Comparison of ENCODE assay signal across 8 cellular contexts in genomic region chr3:177603137-177603603, GRCh38.
DNase-seq lines count a peak whose midpoint lies in the region; ATAC-seq and TF ChIP-seq lines count a peak whose summit lies in the region.

No MANE protein-coding gene starts in this region.

- H3K4me2 ChIP-seq in MM.1S (ENCODE audit: low read depth, low read length): peak overlapping the region; percentile 10
- peak overlapping the region; percentile 21 for H3K4me2 ChIP-seq in hepatocyte

- H3K36me3 ChIP-seq in MM.1S (replicated peaks; ENCODE audit: insufficient read depth, low read length) (no peaks in the 10 kb centered on the region), hepatocyte (replicated peaks; ENCODE audit: insufficient read depth, low read depth) (no peaks in the 10 kb centered on the region)

- H3K4me1 Mint-ChIP-seq in CD14-positive monocyte (peaks cover 56% of the 10 kb centered on the region), nephron progenitor cell (peaks cover 47% of the 10 kb centered on the region)

- peaks cover 16% of the 10 kb centered on the region for H3F3A ChIP-seq in MM.1S (ENCODE audit: insufficient read depth, low read length)

- H3K36me3 Mint-ChIP-seq in CD14-positive monocyte: no peaks in the 10 kb centered on the region
- H3K36me3 Mint-ChIP-seq in nephron progenitor cell (ENCODE audit: low read depth): peaks cover 10% of the 10 kb centered on the region

- H3K79me2 ChIP-seq in MM.1S (ENCODE audit: low read length): no peaks in the 10 kb centered on the region
- no peaks in the 10 kb centered on the region for H3K79me2 ChIP-seq in hepatocyte

- no peak overlapping the region for H3K9ac ChIP-seq in MM.1S (ENCODE audit: low read length)

- H3K27me3 ChIP-seq in MM.1S (replicated peaks; ENCODE audit: insufficient read depth, low read length): no peaks in the 10 kb centered on the region
- H3K27me3 ChIP-seq in hepatocyte: no peaks in the 10 kb centered on the region

- WGBS in hepatocyte (ENCODE audit: low lambda C conversion rate, missing lambda C conversion rate): 39% methylated on average over 2 of the region's 2 CpGs

- H2AFZ ChIP-seq in MM.1S (ENCODE audit: low read length) (no peak overlapping the region), hepatocyte (no peak overlapping the region)

- peak; percentile 82 for ATAC-seq in GM19463 (IDR thresholded peaks at IDR 0.05; ENCODE audit: unreplicated experiment)

- H3K9me3 Mint-ChIP-seq in CD14-positive monocyte (peaks cover 0 to 5% (median 0%) of the 10 kb centered on the region in 7 donors), nephron progenitor cell (peaks cover 19% of the 10 kb centered on the region)

- H3K9me3 ChIP-seq in MM.1S (replicated peaks; ENCODE audit: insufficient read depth, low read length): no peaks in the 10 kb centered on the region
- H3K9me3 ChIP-seq in hepatocyte (ENCODE audit: low read depth): no peaks in the 10 kb centered on the region

- H3K4me1 ChIP-seq in MM.1S (ENCODE audit: low read length) (peaks cover 27% of the 10 kb centered on the region), hepatocyte (ENCODE audit: insufficient read depth) (peaks cover 35% of the 10 kb centered on the region)

- no peak for DNase-seq in CD14-positive monocyte (ENCODE audit: low spot score)
- DNase-seq in MM.1S: peak; percentile 90
- no peak for DNase-seq in hepatocyte (ENCODE audit: low spot score)
- DNase-seq in T-helper 2 cell: no peak
- DNase-seq in mesenteric fat pad (ENCODE audit: low spot score): no peak
- no peak for DNase-seq in nephron progenitor cell
- no peak for DNase-seq in NCI-H2029 (lab: John Stamatoyannopoulos, UW)

- H3K27me3 Mint-ChIP-seq in CD14-positive monocyte (ENCODE audit: low read depth in 3 of 3) (peaks cover 0 to 8% (median 2%) of the 10 kb centered on the region in 3 donors), nephron progenitor cell (ENCODE audit: low read depth, poor library complexity) (peaks cover 3% of the 10 kb centered on the region)

- peak overlapping the region in 6 of 7 donors; percentile 61 to 93 (median 75) for H3K27ac Mint-ChIP-seq in CD14-positive monocyte
- H3K27ac Mint-ChIP-seq in nephron progenitor cell: no peak overlapping the region

- intact Hi-C loops in CD14-positive monocyte (cut with micrococcal nuclease): loop anchor here in 1 of 2 donors (10.0 kb wide), 3 partner anchors 158 to 408 kb away; partner anchors contain the start of gene TBL1XR1

- H3K4me3 ChIP-seq in MM.1S (ENCODE audit: low read length) (no peak overlapping the region), hepatocyte (no peak overlapping the region)

- H4K20me1 ChIP-seq in MM.1S (ENCODE audit: insufficient read depth, low read length) (no peaks in the 10 kb centered on the region), hepatocyte (ENCODE audit: insufficient read depth, poor library complexity, severe bottlenecking) (no peaks in the 10 kb centered on the region)

- peak overlapping the region in 1 of 2 donors; percentile 58 for H3K4me3 Mint-ChIP-seq in CD14-positive monocyte
- no peak overlapping the region for H3K4me3 Mint-ChIP-seq in nephron progenitor cell

- TF ChIP-seq CTCF in CD14-positive monocyte (IDR thresholded peaks at IDR 0.05): no peak
- TF ChIP-seq CTCF in MM.1S (IDR thresholded peaks at IDR 0.05; ENCODE audit: low read length): no peak
- TF ChIP-seq CTCF in hepatocyte (IDR thresholded peaks at IDR 0.05; ENCODE audit: poor library complexity): no peak
- TF ChIP-seq CTCF in nephron progenitor cell (IDR thresholded peaks at IDR 0.05): no peak

- H3K9me2 ChIP-seq in MM.1S (replicated peaks; ENCODE audit: insufficient read depth, low read length): no peaks in the 10 kb centered on the region
- H3K9me2 ChIP-seq in hepatocyte (replicated peaks; ENCODE audit: insufficient read depth): no peaks in the 10 kb centered on the region

- H3K27ac ChIP-seq in MM.1S (ENCODE audit: low read length) (no peak overlapping the region; the same call in 1 of the 2 replicates), hepatocyte (peak overlapping the region; percentile 46)
